ENCODE assay signal across 25 cellular contexts in the genomic region with DNA sequence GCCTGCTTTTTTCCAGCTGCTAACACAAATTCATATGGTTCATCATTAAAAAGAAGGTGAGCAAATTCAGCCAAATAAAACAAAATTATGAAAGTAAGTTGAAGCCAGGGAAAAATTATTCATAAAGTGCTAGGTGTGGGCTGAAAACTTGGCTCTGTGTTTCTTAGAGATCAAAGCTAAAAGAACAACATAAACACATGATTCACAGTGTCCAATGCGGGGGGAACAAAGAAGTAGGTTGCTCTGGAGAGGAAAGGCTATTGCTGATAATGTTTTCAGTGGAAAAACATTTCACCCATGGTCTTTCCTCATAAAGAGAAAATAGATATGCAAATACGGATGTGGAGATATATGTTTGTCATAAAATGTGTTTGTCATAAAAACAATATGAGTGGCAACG.
DNase-seq lines count a peak whose midpoint lies in the region; ATAC-seq, FAIRE-seq and TF ChIP-seq lines count a peak whose summit lies in the region.
"Had no signal": no experiment of that assay in that cellular context is flagged by ENCODE, and none has a peak within 500 bp of the region (broad histone marks: within the 10 kb centered on the region; RNA-seq: fewer than 3 reads in every experiment).

No MANE protein-coding gene starts in this region.

- H3K4me1 Mint-ChIP-seq in astrocyte (ENCODE audit: low read depth, unreplicated experiment), result no peaks in the 10 kb centered on the region
- H3K4me1 Mint-ChIP-seq: IgD-negative memory B cell had no signal

- no peak overlapping the region for H3K27ac ChIP-seq in HCT116 (ENCODE audit: low read depth, low read length)
- H3K27ac ChIP-seq in astrocyte (ENCODE audit: low read depth, low read length), result no peak overlapping the region
- no peak overlapping the region for H3K27ac ChIP-seq in sigmoid colon
- H3K27ac ChIP-seq in psoas muscle, result no peak overlapping the region
- H3K27ac ChIP-seq: BLaER1 treated with 17β-estradiol and CSF1 and Interleukin-3, amounts not matched to agents 10 nM and 100 nM; HL-60; KMS-11; PC-9; SJCRH30 had no signal

- no peaks in the 10 kb centered on the region for H4K20me1 ChIP-seq in HCT116 (ENCODE audit: insufficient read depth)
- no peaks in the 10 kb centered on the region for H4K20me1 ChIP-seq in astrocyte (ENCODE audit: insufficient read depth, low read length)
- H4K20me1 ChIP-seq: BLaER1 treated with 17β-estradiol and CSF1 and Interleukin-3, amounts not matched to agents 10 nM and 100 nM had no signal

- H2AFZ ChIP-seq in HCT116 (ENCODE audit: low read depth, low read length, poor library complexity, severe bottlenecking) (no peak overlapping the region), astrocyte (ENCODE audit: low read depth, low read length) (no peak overlapping the region)
- H2AFZ ChIP-seq: PC-9 had no signal

- no peaks in the 10 kb centered on the region for H3K9me3 ChIP-seq in HCT116 (ENCODE audit: control insufficient read depth in 1 of 2, insufficient read depth in 1 of 2, low read depth in 1 of 2, low read length in 2 of 2)
- H3K9me3 ChIP-seq in astrocyte (ENCODE audit: insufficient read depth, low read depth, low read length), result no peaks in the 10 kb centered on the region
- H3K9me3 ChIP-seq in sigmoid colon, result no peaks in the 10 kb centered on the region
- H3K9me3 ChIP-seq in psoas muscle, result no peaks in the 10 kb centered on the region
- H3K9me3 ChIP-seq: BLaER1 treated with 17β-estradiol and CSF1 and Interleukin-3, amounts not matched to agents 10 nM and 100 nM; SJCRH30 had no signal

- no peak overlapping the region for H3K4me3 Mint-ChIP-seq in astrocyte (ENCODE audit: unreplicated experiment)
- H3K4me3 Mint-ChIP-seq: CD4-positive, alpha-beta T cell; IgD-negative memory B cell had no signal

- H3K36me3 Mint-ChIP-seq in astrocyte (ENCODE audit: low read depth, unreplicated experiment), result no peaks in the 10 kb centered on the region
- H3K36me3 Mint-ChIP-seq: IgD-negative memory B cell had no signal

- CTCF ChIA-PET in HCT116 (lab: Charles Lee), result no interaction called here

- FAIRE-seq in astrocyte (lab: Jason Lieb, UNC), result no peak
- FAIRE-seq: A204.1, H1 had no signal

- no peaks in the 10 kb centered on the region for H3K27me3 ChIP-seq in HCT116 (ENCODE audit: insufficient read depth, low read length)
- H3K27me3 ChIP-seq in astrocyte (ENCODE audit: insufficient read depth, low read length), result no peaks in the 10 kb centered on the region
- no peaks in the 10 kb centered on the region for H3K27me3 ChIP-seq in sigmoid colon
- H3K27me3 ChIP-seq in psoas muscle (ENCODE audit: insufficient read depth in 3 of 3, low read length in 2 of 3), result no peaks in the 10 kb centered on the region
- H3K27me3 ChIP-seq: BLaER1 treated with 17β-estradiol and CSF1 and Interleukin-3, amounts not matched to agents 10 nM and 100 nM; SJCRH30 had no signal

- TF ChIP-seq EP300 in sigmoid colon (IDR thresholded peaks at IDR 0.05), result no peak

- no peaks in the 10 kb centered on the region for H3K9me2 ChIP-seq in HCT116 (ENCODE audit: insufficient read depth)

- H3K4me1 ChIP-seq in HCT116 (ENCODE audit: control insufficient read depth in 1 of 2, insufficient read depth in 2 of 2, low read length in 2 of 2), result no peaks in the 10 kb centered on the region
- no peaks in the 10 kb centered on the region for H3K4me1 ChIP-seq in astrocyte (ENCODE audit: insufficient read depth, low read length)
- H3K4me1 ChIP-seq in sigmoid colon, result no peaks in the 10 kb centered on the region
- H3K4me1 ChIP-seq in psoas muscle, result no peaks in the 10 kb centered on the region
- H3K4me1 ChIP-seq: BLaER1 treated with 17β-estradiol and CSF1 and Interleukin-3, amounts not matched to agents 10 nM and 100 nM; SJCRH30 had no signal

- H3K36me3 ChIP-seq in HCT116 (ENCODE audit: control insufficient read depth in 1 of 2, insufficient read depth in 2 of 2, low read length in 2 of 2) (no peaks in the 10 kb centered on the region), astrocyte (ENCODE audit: insufficient read depth, low read length) (no peaks in the 10 kb centered on the region), sigmoid colon (no peaks in the 10 kb centered on the region), psoas muscle (ENCODE audit: insufficient read depth in 1 of 2, low read depth in 1 of 2) (no peaks in the 10 kb centered on the region)
- H3K36me3 ChIP-seq: BLaER1 treated with 17β-estradiol and CSF1 and Interleukin-3, amounts not matched to agents 10 nM and 100 nM; SJCRH30 had no signal

- no peak for ATAC-seq in HCT116
- ATAC-seq in psoas muscle, result no peak
- ATAC-seq in GM21423 (IDR thresholded peaks at IDR 0.05; ENCODE audit: unreplicated experiment), result no peak
- ATAC-seq: Right ventricle myocardium inferior, SK-N-SH treated with all-trans-retinoic acid at 6 μM for 48 hours had no signal

- no peak overlapping the region for H3K27ac Mint-ChIP-seq in astrocyte (ENCODE audit: unreplicated experiment)
- H3K27ac Mint-ChIP-seq: CD4-positive, alpha-beta T cell; IgD-negative memory B cell had no signal

- TF ChIP-seq RAD21 in HCT116 (IDR thresholded peaks at IDR 0.05; ENCODE audit: low read depth), result no peak

- 48 to 72% methylated on average over 3 of the region's 3 CpGs for WGBS in sigmoid colon, 2 donors
- 81 to 85% (median 81%) methylated on average over 3 of the region's 3 CpGs for WGBS in psoas muscle, 3 donors

- intact Hi-C loops in HCT116 (cut with micrococcal nuclease) (no loop called here), sigmoid colon (cut with DNase I) (no loop called here), psoas muscle (cut with DNase I) (no loop called here)

- DNase-seq in HCT116 (ENCODE audit: low read depth, low spot score) (no peak), astrocyte (ENCODE audit: low read depth) (peak; percentile 23), dermis microvascular lymphatic vessel endothelial cell (ENCODE audit: low read depth in 2 of 2) (peak; percentile 57 to 73), superior temporal gyrus (ENCODE audit: extremely low spot score) (peak; percentile 17), sigmoid colon (no peak), psoas muscle (no peak)
- DNase-seq: CD4-positive, alpha-beta T cell; DMS53; NCI-H1092; NCI-H1436; NCI-H187 treated with DMSO at 0.1 percent for 48 hours; NCI-H524; NCI-H774; NK-92 treated with Interleukin-12 subunit alpha and Interleukin-12 subunit beta, amount 100 ng/mL, for 24 hours; PC-9; SJCRH30 had no signal

- RAD21 ChIA-PET in HCT116 (lab: Charles Lee; ENCODE audit: low non-redundant PET in 1 of 2, low total read pairs in 2 of 2, uncharacterized antibody in 2 of 2, unreplicated experiment in 2 of 2), result no interaction called here

- H3K9ac ChIP-seq in HCT116 (ENCODE audit: low read length) (no peak overlapping the region), astrocyte (ENCODE audit: low read length) (no peak overlapping the region)
- H3K9ac ChIP-seq: BLaER1 treated with 17β-estradiol and CSF1 and Interleukin-3, amounts not matched to agents 10 nM and 100 nM; KMS-11 had no signal

- TF ChIP-seq POLR2A in HCT116 (IDR thresholded peaks at IDR 0.05; ENCODE audit: borderline replicate concordance, extremely low read depth, insufficient read depth, insufficient read length) (no peak), sigmoid colon (IDR thresholded peaks at IDR 0.05) (no peak)

- H3K79me2 ChIP-seq in HCT116 (ENCODE audit: insufficient read depth, low read length), result no peaks in the 10 kb centered on the region
- H3K79me2 ChIP-seq in astrocyte (ENCODE audit: insufficient read depth, low read length), result no peaks in the 10 kb centered on the region

- no peaks in the 10 kb centered on the region for H3K27me3 Mint-ChIP-seq in astrocyte (ENCODE audit: low read depth, unreplicated experiment)
- H3K27me3 Mint-ChIP-seq: CD4-positive, alpha-beta T cell; IgD-negative memory B cell had no signal

- H3K4me2 ChIP-seq in HCT116 (ENCODE audit: low read length) (no peak overlapping the region), astrocyte (ENCODE audit: low read length) (no peak overlapping the region)
- H3K4me2 ChIP-seq: BLaER1 treated with 17β-estradiol and CSF1 and Interleukin-3, amounts not matched to agents 10 nM and 100 nM; KMS-11; PC-9 had no signal

- H3K4me3 ChIP-seq in HCT116 (replicated peaks in 1 of 2; ENCODE audit: low read depth in 1 of 2, low read length in 2 of 2) (no peak overlapping the region), astrocyte (ENCODE audit: insufficient read depth, low read depth, low read length) (no peak overlapping the region), sigmoid colon (no peak overlapping the region), psoas muscle (no peak overlapping the region)
- H3K4me3 ChIP-seq: BLaER1 treated with 17β-estradiol and CSF1 and Interleukin-3, amounts not matched to agents 10 nM and 100 nM; PC-9; SJCRH30 had no signal

- no TSS peak for BruUV-seq in HCT116 (replicated peaks; lab: Mats Ljungman, UMichigan)

- POLR2A ChIA-PET in HCT116 (lab: Charles Lee), result no interaction called here

- TF ChIP-seq CTCF in HCT116 (IDR thresholded peaks at IDR 0.05 in 2 of 3, conservative IDR thresholded peaks at IDR 0.05 in 1 of 3; ENCODE audit: borderline replicate concordance in 1 of 3, insufficient read depth in 1 of 3, low read depth in 2 of 3, low read length in 2 of 3) (no peak), astrocyte (IDR thresholded peaks at IDR 0.05; ENCODE audit: insufficient read depth, low read depth, low read length) (no peak), sigmoid colon (IDR thresholded peaks at IDR 0.05) (no peak), psoas muscle (IDR thresholded peaks at IDR 0.05) (no peak)

- H3K9me3 Mint-ChIP-seq in astrocyte (ENCODE audit: unreplicated experiment), result no peaks in the 10 kb centered on the region
- H3K9me3 Mint-ChIP-seq: CD4-positive, alpha-beta T cell had no signal

TF ChIP-seq in HCT116, 20 proteins besides CTCF, POLR2A, EP300 and RAD21 (continues in another document):
- TF ChIP-seq ZFX (IDR thresholded peaks at IDR 0.05), result no peak
- TF ChIP-seq CBX3 (IDR thresholded peaks at IDR 0.05; ENCODE audit: low read depth), result no peak
- peak; percentile 18; the same call in 1 of the 2 replicates for TF ChIP-seq FOSL1 (IDR thresholded peaks at IDR 0.05; ENCODE audit: low read depth)
- no peak for TF ChIP-seq YY1 (IDR thresholded peaks at IDR 0.05; ENCODE audit: extremely low read depth, insufficient replicate concordance, low read depth, low read length)
- TF ChIP-seq CEBPB (IDR thresholded peaks at IDR 0.05; ENCODE audit: low read depth), result no peak
- no peak for TF ChIP-seq POLR2AphosphoS5 (IDR thresholded peaks at IDR 0.05; ENCODE audit: low read depth, low read length)
- 0 out of 2 replicates have a peak, but pooled peaks have one; percentile 16 for TF ChIP-seq SP1 (IDR thresholded peaks at IDR 0.05; ENCODE audit: low read depth)

Comparison
In these comparisons a context has a peak if more than half of its experiments do, and no peak if none do; other contexts are left out.
1. DNase-seq: peak in astrocyte (single experiment), dermis microvascular lymphatic vessel endothelial cell (2 of 2) and superior temporal gyrus (single experiment); none in HCT116 (single experiment), sigmoid colon (single experiment) and psoas muscle (0 of 2).